ENCODE assay signal across 8 cellular contexts in genomic region chr2:207143474-207144190, GRCh38. TPM values are rescaled to one million over a fixed set of nuclear protein-coding genes. Genes with fewer than 3 reads are reported as not detected.
A peak's percentile ranks its signal among the peaks of the same experiment; 100 is the strongest.
DNase-seq lines count a peak whose midpoint lies in the region; ATAC-seq and TF ChIP-seq lines count a peak whose summit lies in the region.

No MANE protein-coding gene starts in this region.

- peaks cover 21% of the 10 kb centered on the region for H3K4me1 ChIP-seq in parathyroid adenoma

- DNase-seq in G401 (ENCODE audit: low spot score) (peak; percentile 70), NCI-H510A treated with DMSO at 0.1 percent for 48 hours (lab: John Stamatoyannopoulos, UW) (peak; percentile 50), head of caudate nucleus (peak in 41 of 42 donors; percentile 16 to 83 (median 54)), NCI-H1930 (lab: John Stamatoyannopoulos, UW) (no peak)
- DNase-seq in activated naive CD4-positive, alpha-beta T cell (lab: John Stamatoyannopoulos, UW): peak; percentile 5 to 51 (median 26)

- peak overlapping the region; percentile 50 for H2AFZ ChIP-seq in parathyroid adenoma

- TF ChIP-seq CTCF in parathyroid adenoma (IDR thresholded peaks at IDR 0.05): no peak

- peak overlapping the region; percentile 52 for H3K4me2 ChIP-seq in parathyroid adenoma (ENCODE audit: low read length)

- no peaks in the 10 kb centered on the region for H3K36me3 ChIP-seq in parathyroid adenoma (ENCODE audit: control insufficient read depth, insufficient read depth, low read length)

- peak overlapping the region; percentile 63 for H3K27ac ChIP-seq in parathyroid adenoma

- intact Hi-C loops in head of caudate nucleus (cut with DNase I): no loop called here

- no peaks in the 10 kb centered on the region for H3K27me3 ChIP-seq in parathyroid adenoma (ENCODE audit: control insufficient read depth, insufficient read depth, low read length)

- H3K9me3 ChIP-seq in parathyroid adenoma (ENCODE audit: control insufficient read depth, low read length): no peaks in the 10 kb centered on the region

- no peak overlapping the region for H3K4me3 ChIP-seq in parathyroid adenoma (ENCODE audit: low read depth, low read length)

- in situ Hi-C loops in G401 (cut with HindIII; ENCODE audit: low sequenced_read_pairs): no loop called here

- peak; percentile 50 for ATAC-seq in HG02763 (IDR thresholded peaks at IDR 0.05; ENCODE audit: unreplicated experiment)
- ATAC-seq in HG02571 (IDR thresholded peaks at IDR 0.05; ENCODE audit: unreplicated experiment): no peak

- H3K79me2 ChIP-seq in parathyroid adenoma: peaks cover 15% of the 10 kb centered on the region

- no peak overlapping the region for H3K9ac ChIP-seq in parathyroid adenoma

RNA-seq across cellular contexts. Expression of gene KLF7, which starts 22.1 kb away (rescaled TPM):
- total RNA-seq in G401 (2014; rRNA removed; shearing (Covaris generic)): 1.2 and 1.7 TPM in 2 replicates

Comparison
In these comparisons a context has a peak if more than half of its experiments do, and no peak if none do; other contexts are left out.
1. DNase-seq: peak in G401 (single experiment), NCI-H510A treated with DMSO at 0.1 percent for 48 hours (single experiment), activated naive CD4-positive, alpha-beta T cell (4 of 4) and head of caudate nucleus (41 of 42); none in NCI-H1930 (0 of 2).